Comparison of ENCODE assay signal across 1 cellular context in the genomic region with DNA sequence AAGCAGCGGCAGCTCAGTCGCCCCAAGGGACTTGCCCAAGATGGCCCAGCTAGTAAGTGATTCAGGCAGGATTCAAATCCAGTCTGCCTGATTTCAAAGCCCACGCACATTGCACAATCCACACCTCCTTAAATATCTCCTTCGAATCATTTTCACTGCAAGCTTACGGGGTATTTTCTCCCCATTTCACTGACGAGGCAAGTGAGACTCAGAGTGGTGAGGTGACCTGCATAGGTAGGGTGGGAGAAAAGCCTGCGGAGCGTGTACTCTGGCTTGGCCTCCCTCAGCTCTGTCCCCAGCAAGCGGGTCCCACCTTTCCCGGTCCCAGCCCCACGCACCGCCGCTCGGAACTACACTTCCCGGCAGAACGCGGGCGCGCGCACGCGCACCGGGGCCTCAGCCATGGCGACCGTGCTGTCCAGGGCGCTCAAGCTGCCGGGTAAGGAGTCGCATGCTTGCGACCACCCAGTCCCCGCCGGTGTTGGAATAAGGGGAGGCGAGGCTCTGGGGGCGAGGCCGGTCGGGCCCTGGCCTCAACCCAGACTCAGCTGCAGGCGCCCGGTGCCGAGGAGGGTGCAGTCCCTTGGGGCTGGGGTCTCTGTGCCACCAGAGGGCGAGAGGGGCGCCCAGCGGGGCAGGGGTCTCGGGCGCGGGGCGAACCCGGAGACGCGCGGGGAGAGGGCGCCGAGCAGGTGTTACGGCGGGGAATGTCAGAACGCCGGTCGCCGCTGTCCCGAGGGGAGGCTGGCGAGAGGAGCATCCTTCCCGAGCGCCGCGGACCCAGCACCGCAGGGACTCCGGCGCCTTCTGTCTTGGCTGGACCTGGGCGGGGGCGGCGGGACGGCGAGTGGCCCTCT.
TF ChIP-seq lines count a peak whose summit lies in the region.

A gene with protein sequence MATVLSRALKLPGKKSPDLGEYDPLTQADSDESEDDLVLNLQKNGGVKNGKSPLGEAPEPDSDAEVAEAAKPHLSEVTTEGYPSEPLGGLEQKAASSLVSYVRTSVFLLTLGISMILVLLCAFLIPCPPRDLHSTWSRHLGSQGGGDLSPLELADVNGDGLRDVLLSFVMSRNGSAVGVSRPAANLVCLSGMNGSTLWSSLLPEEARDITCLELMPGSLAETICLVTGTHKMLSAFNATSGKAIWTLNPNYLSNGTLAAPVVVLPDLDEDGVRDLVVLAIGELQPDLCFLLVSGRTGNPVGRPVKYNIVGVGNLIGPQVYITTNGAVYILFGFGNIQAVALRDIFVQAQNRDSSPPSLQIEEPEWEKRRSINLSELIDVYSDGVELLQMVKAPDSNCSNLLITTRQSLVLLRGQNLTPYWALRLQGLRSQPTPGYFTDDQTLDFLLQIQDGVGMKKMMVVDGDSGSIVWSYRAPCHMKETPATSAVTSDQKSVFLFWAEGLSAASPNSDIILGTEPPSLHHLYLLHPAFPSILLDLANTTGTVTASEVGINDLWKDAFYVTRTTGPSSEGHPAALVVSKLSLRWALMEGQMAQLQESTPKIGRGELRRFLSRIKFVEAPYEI (plus strand): TSS at position 380 of the 857 bp plus-strand sequence. CDS start 23 bp downstream, at position 403.

TF ChIP-seq in HepG2, 621 proteins besides CTCF, POLR2A, EP300 and RAD21 (continues in another document):
- TF ChIP-seq, protein P1, sequence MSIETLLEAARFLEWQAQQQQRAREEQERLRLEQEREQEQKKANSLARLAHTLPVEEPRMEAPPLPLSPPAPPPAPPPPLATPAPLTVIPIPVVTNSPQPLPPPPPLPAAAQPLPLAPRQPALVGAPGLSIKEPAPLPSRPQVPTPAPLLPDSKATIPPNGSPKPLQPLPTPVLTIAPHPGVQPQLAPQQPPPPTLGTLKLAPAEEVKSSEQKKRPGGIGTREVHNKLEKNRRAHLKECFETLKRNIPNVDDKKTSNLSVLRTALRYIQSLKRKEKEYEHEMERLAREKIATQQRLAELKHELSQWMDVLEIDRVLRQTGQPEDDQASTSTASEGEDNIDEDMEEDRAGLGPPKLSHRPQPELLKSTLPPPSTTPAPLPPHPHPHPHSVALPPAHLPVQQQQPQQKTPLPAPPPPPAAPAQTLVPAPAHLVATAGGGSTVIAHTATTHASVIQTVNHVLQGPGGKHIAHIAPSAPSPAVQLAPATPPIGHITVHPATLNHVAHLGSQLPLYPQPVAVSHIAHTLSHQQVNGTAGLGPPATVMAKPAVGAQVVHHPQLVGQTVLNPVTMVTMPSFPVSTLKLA (IDR thresholded peaks at IDR 0.05), result no peak
- TF ChIP-seq HDAC2 (CRISPR knock-in tag; IDR thresholded peaks at IDR 0.05) (0 out of 2 replicates have a peak, but pooled peaks have one; percentile 53), NCOA2 (CRISPR knock-in tag; IDR thresholded peaks at IDR 0.05) (no peak), REXO4 (CRISPR knock-in tag; IDR thresholded peaks at IDR 0.05; ENCODE audit: borderline replicate concordance) (no peak), TEAD3 (CRISPR knock-in tag; optimal IDR thresholded peaks at IDR 0.05; ENCODE audit: borderline replicate concordance) (peak; percentile 34), EED (CRISPR knock-in tag; IDR thresholded peaks at IDR 0.05) (peak; percentile 88; the same call in 1 of the 2 replicates), KMT2B (CRISPR knock-in tag; IDR thresholded peaks at IDR 0.05) (peak; percentile 82), ZBTB7B (CRISPR knock-in tag; IDR thresholded peaks at IDR 0.05) (peak; percentile 97), YY1 (IDR thresholded peaks at IDR 0.05; ENCODE audit: insufficient read depth, insufficient replicate concordance, low read depth, low read length) (peak; percentile 93), ZNF382 (CRISPR knock-in tag; IDR thresholded peaks at IDR 0.05; ENCODE audit: borderline replicate concordance) (no peak), SMAD1 (CRISPR knock-in tag; IDR thresholded peaks at IDR 0.05; ENCODE audit: borderline replicate concordance, low read depth) (no peak), ASH2L (IDR thresholded peaks at IDR 0.05; ENCODE audit: insufficient read length, low read depth, low read length) (peak; percentile 53), RBM22 (optimal IDR thresholded peaks at IDR 0.05; ENCODE audit: low read length) (no peak), GATAD1 (CRISPR knock-in tag; IDR thresholded peaks at IDR 0.05) (peak; percentile 72; the same call in 1 of the 2 replicates), ZFP82 (CRISPR knock-in tag; IDR thresholded peaks at IDR 0.05; ENCODE audit: borderline replicate concordance) (peak; percentile 69; the same call in 1 of the 2 replicates), ZNF160 (CRISPR knock-in tag; IDR thresholded peaks at IDR 0.05) (peak; percentile 81; the same call in 1 of the 2 replicates), ZNF816 (CRISPR knock-in tag; IDR thresholded peaks at IDR 0.05; ENCODE audit: borderline replicate concordance) (0 out of 2 replicates have a peak, but pooled peaks have one; percentile 23), NONO (IDR thresholded peaks at IDR 0.05) (no peak), NONO (CRISPR knock-in tag; conservative IDR thresholded peaks at IDR 0.05) (peak; percentile 86), FOXA3 (CRISPR knock-in tag; IDR thresholded peaks at IDR 0.05) (no peak), ZNF607 (CRISPR knock-in tag; IDR thresholded peaks at IDR 0.05; ENCODE audit: borderline replicate concordance) (no peak), SYNCRIP (IDR thresholded peaks at IDR 0.05; ENCODE audit: insufficient read depth, low read depth, low read length) (no peak), NCOR1 (IDR thresholded peaks at IDR 0.05; ENCODE audit: borderline replicate concordance, low read length) (no peak), ZNF614 (CRISPR knock-in tag; IDR thresholded peaks at IDR 0.05; ENCODE audit: borderline replicate concordance) (peak; percentile 11; the same call in 1 of the 2 replicates), ZFP62 (CRISPR knock-in tag; IDR thresholded peaks at IDR 0.05) (no peak), ZNF235 (CRISPR knock-in tag; IDR thresholded peaks at IDR 0.05; ENCODE audit: borderline replicate concordance) (0 out of 2 replicates have a peak, but pooled peaks have one; percentile 27), RELA (CRISPR knock-in tag; IDR thresholded peaks at IDR 0.05) (peak; percentile 75; the same call in 1 of the 2 replicates), ZNF317 (CRISPR knock-in tag; IDR thresholded peaks at IDR 0.05) (peak; percentile 62; the same call in 1 of the 2 replicates), ZNF670 (CRISPR knock-in tag; IDR thresholded peaks at IDR 0.05; ENCODE audit: borderline replicate concordance) (no peak), REPIN1 (CRISPR knock-in tag; IDR thresholded peaks at IDR 0.05; ENCODE audit: borderline replicate concordance, low read depth) (no peak; the same call in 1 of the 2 replicates), TMF1 (CRISPR knock-in tag; IDR thresholded peaks at IDR 0.05; ENCODE audit: low read depth) (0 out of 2 replicates have a peak, but pooled peaks have one; percentile 59), SP5 (CRISPR knock-in tag; IDR thresholded peaks at IDR 0.05; ENCODE audit: borderline replicate concordance, low read depth) (peak; percentile 20; the same call in 1 of the 2 replicates)
- TF ChIP-seq, protein P2, sequence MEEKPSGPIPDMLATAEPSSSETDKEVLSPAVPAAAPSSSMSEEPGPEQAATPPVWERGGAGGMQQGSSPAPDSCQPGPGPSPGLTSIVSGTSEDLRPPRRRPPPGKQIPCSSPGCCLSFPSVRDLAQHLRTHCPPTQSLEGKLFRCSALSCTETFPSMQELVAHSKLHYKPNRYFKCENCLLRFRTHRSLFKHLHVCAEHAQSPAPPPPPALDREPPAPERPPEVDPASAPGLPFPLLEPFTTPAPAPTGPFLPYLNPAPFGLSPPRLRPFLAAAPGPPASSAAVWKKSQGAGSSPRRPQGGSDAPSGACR (CRISPR knock-in tag; IDR thresholded peaks at IDR 0.05), result 0 out of 2 replicates have a peak, but pooled peaks have one; percentile 20
- TF ChIP-seq, protein P3, sequence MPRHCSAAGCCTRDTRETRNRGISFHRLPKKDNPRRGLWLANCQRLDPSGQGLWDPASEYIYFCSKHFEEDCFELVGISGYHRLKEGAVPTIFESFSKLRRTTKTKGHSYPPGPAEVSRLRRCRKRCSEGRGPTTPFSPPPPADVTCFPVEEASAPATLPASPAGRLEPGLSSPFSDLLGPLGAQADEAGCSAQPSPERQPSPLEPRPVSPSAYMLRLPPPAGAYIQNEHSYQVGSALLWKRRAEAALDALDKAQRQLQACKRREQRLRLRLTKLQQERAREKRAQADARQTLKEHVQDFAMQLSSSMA (CRISPR knock-in tag; IDR thresholded peaks at IDR 0.05), result 0 out of 2 replicates have a peak, but pooled peaks have one; percentile 50
- TF ChIP-seq, protein P4, sequence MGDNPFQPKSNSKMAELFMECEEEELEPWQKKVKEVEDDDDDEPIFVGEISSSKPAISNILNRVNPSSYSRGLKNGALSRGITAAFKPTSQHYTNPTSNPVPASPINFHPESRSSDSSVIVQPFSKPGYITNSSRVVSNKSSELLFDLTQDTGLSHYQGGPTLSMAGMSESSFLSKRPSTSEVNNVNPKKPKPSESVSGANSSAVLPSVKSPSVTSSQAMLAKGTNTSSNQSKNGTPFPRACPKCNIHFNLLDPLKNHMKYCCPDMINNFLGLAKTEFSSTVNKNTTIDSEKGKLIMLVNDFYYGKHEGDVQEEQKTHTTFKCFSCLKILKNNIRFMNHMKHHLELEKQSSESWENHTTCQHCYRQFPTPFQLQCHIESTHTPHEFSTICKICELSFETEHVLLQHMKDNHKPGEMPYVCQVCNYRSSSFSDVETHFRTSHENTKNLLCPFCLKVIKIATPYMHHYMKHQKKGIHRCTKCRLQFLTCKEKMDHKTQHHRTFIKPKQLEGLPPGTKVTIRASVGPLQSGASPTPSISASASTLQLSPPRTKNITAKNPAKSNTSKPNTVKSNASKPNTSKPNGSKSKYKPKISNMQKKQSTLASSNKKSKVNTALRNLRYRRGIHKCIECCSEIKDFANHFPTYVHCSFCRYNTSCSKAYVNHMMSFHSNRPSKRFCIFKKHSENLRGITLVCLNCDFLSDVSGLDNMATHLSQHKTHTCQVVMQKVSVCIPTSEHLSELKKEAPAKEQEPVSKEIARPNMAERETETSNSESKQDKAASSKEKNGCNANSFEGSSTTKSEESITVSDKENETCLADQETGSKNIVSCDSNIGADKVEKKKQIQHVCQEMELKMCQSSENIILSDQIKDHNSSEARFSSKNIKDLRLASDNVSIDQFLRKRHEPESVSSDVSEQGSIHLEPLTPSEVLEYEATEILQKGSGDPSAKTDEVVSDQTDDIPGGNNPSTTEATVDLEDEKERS (CRISPR knock-in tag; IDR thresholded peaks at IDR 0.05), result peak; percentile 90; the same call in 1 of the 2 replicates
- TF ChIP-seq, protein P5, sequence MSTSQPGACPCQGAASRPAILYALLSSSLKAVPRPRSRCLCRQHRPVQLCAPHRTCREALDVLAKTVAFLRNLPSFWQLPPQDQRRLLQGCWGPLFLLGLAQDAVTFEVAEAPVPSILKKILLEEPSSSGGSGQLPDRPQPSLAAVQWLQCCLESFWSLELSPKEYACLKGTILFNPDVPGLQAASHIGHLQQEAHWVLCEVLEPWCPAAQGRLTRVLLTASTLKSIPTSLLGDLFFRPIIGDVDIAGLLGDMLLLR (CRISPR knock-in tag; IDR thresholded peaks at IDR 0.05), result 0 out of 2 replicates have a peak, but pooled peaks have one; percentile 58
- TF ChIP-seq, protein P6, sequence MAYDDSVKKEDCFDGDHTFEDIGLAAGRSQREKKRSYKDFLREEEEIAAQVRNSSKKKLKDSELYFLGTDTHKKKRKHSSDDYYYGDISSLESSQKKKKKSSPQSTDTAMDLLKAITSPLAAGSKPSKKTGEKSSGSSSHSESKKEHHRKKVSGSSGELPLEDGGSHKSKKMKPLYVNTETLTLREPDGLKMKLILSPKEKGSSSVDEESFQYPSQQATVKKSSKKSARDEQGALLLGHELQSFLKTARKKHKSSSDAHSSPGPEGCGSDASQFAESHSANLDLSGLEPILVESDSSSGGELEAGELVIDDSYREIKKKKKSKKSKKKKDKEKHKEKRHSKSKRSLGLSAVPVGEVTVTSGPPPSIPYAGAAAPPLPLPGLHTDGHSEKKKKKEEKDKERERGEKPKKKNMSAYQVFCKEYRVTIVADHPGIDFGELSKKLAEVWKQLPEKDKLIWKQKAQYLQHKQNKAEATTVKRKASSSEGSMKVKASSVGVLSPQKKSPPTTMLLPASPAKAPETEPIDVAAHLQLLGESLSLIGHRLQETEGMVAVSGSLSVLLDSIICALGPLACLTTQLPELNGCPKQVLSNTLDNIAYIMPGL (CRISPR knock-in tag; IDR thresholded peaks at IDR 0.05; ENCODE audit: borderline replicate concordance in 1 of 2, low read depth in 1 of 2), result peak; percentile 73 to 88
- TF ChIP-seq, protein P7, sequence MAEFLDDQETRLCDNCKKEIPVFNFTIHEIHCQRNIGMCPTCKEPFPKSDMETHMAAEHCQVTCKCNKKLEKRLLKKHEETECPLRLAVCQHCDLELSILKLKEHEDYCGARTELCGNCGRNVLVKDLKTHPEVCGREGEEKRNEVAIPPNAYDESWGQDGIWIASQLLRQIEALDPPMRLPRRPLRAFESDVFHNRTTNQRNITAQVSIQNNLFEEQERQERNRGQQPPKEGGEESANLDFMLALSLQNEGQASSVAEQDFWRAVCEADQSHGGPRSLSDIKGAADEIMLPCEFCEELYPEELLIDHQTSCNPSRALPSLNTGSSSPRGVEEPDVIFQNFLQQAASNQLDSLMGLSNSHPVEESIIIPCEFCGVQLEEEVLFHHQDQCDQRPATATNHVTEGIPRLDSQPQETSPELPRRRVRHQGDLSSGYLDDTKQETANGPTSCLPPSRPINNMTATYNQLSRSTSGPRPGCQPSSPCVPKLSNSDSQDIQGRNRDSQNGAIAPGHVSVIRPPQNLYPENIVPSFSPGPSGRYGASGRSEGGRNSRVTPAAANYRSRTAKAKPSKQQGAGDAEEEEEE (CRISPR knock-in tag; IDR thresholded peaks at IDR 0.05; ENCODE audit: borderline replicate concordance), result no peak
- TF ChIP-seq, protein P8, sequence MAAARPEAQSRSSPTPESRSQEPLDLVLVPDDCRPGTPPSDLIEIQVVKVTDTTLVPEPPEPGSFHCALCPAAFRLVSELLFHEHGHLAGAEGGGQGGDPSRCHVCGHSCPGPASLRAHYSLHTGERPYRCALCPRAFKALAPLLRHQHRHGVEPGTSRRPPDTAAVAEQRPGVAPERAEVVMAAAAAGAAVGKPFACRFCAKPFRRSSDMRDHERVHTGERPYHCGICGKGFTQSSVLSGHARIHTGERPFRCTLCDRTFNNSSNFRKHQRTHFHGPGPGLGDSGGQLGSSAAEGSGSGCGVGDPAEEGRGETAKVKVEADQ (CRISPR knock-in tag; IDR thresholded peaks at IDR 0.05; ENCODE audit: borderline replicate concordance), result no peak
- TF ChIP-seq, protein P9, sequence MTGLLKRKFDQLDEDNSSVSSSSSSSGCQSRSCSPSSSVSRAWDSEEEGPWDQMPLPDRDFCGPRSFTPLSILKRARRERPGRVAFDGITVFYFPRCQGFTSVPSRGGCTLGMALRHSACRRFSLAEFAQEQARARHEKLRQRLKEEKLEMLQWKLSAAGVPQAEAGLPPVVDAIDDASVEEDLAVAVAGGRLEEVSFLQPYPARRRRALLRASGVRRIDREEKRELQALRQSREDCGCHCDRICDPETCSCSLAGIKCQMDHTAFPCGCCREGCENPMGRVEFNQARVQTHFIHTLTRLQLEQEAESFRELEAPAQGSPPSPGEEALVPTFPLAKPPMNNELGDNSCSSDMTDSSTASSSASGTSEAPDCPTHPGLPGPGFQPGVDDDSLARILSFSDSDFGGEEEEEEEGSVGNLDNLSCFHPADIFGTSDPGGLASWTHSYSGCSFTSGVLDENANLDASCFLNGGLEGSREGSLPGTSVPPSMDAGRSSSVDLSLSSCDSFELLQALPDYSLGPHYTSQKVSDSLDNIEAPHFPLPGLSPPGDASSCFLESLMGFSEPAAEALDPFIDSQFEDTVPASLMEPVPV (CRISPR knock-in tag; IDR thresholded peaks at IDR 0.05), result peak; percentile 61; the same call in 1 of the 2 replicates
